1 cellular context compared by ENCODE assay signal in genomic region chr15:84654689-84655453, GRCh38.
A peak's percentile ranks its signal among the peaks of the same experiment; 100 is the strongest.
TF ChIP-seq lines count a peak whose summit lies in the region.

No MANE protein-coding gene starts in this region.

TF ChIP-seq in GM12878, 131 proteins besides CTCF, POLR2A, EP300 and RAD21 (continued from another document):
- TF ChIP-seq EED (IDR thresholded peaks at IDR 0.05; ENCODE audit: low read depth) (peak; percentile 20; the same call in 1 of the 2 replicates), YY1 (IDR thresholded peaks at IDR 0.05; ENCODE audit: low read depth, low read length) (0 out of 2 replicates have a peak, but pooled peaks have one; percentile 32)
